ENCODE assay signal across 20 cellular contexts in genomic region chr20:33450867-33451266, GRCh38. TPM values are rescaled to one million over a fixed set of nuclear protein-coding genes. Genes with fewer than 3 reads are reported as not detected.
DNase-seq lines count a peak whose midpoint lies in the region; ATAC-seq, FAIRE-seq and TF ChIP-seq lines count a peak whose summit lies in the region.
"Had no signal": no experiment of that assay in that cellular context is flagged by ENCODE, and none has a peak within 500 bp of the region (broad histone marks: within the 10 kb centered on the region; RNA-seq: fewer than 3 reads in every experiment).

No MANE protein-coding gene starts in this region.

- BruUV-seq in HepG2 (replicated peaks; lab: Mats Ljungman, UMichigan) = no TSS peak

- H4K20me1 ChIP-seq in astrocyte (ENCODE audit: insufficient read depth, low read length) (no peaks in the 10 kb centered on the region), HepG2 (ENCODE audit: insufficient read depth, low read length) (no peaks in the 10 kb centered on the region)

- H3K79me2 ChIP-seq in astrocyte (ENCODE audit: insufficient read depth, low read length) (no peaks in the 10 kb centered on the region), HepG2 (ENCODE audit: insufficient read depth, low read length) (no peaks in the 10 kb centered on the region)

- no peak for TF ChIP-seq RAD21 in HepG2 (CRISPR knock-in tag; IDR thresholded peaks at IDR 0.05)

- intact Hi-C loops in HepG2 (cut with micrococcal nuclease; ENCODE audit: unreplicated experiment) (no loop called here), sigmoid colon (cut with DNase I) (no loop called here)

- no peak overlapping the region for H3K9ac ChIP-seq in astrocyte (ENCODE audit: low read length)
- H3K9ac ChIP-seq in HepG2 (ENCODE audit: insufficient read depth, low read depth, low read length) = no peak overlapping the region

- no peaks in the 10 kb centered on the region for H3K27me3 ChIP-seq in astrocyte (ENCODE audit: insufficient read depth, low read length)
- peaks cover 1 to 9% of the 10 kb centered on the region in 2 experiments; a peak in 3 of 5 replicates for H3K27me3 ChIP-seq in HepG2 (ENCODE audit: control insufficient read depth in 1 of 2, insufficient read depth in 2 of 2, low read length in 2 of 2)
- no peaks in the 10 kb centered on the region for H3K27me3 ChIP-seq in sigmoid colon
- H3K27me3 ChIP-seq: uterus had no signal

- no peak overlapping the region for H3K4me2 ChIP-seq in astrocyte (ENCODE audit: low read length)
- H3K4me2 ChIP-seq in HepG2 (ENCODE audit: low read depth, low read length) = no peak overlapping the region

- ATAC-seq in HepG2 = peak; percentile 41
- ATAC-seq: natural killer cell treated with Interleukin-12 subunit alpha and Interleukin-12 subunit beta and Interleukin-15 and Interleukin-18, amount 100 ng/mL, for 72 hours; stimulated activated naive CD8-positive, alpha-beta T cell treated with anti-CD3 and anti-CD28 coated beads, Interleukin-15, Interleukin-2, amounts not matched to agents 100 U/mL and 50 U/mL, for 24 hours had no signal

- H3K4me1 Mint-ChIP-seq in astrocyte (ENCODE audit: low read depth, unreplicated experiment) = no peaks in the 10 kb centered on the region

- H3K4me3 ChIP-seq in astrocyte (ENCODE audit: insufficient read depth, low read depth, low read length) (no peak overlapping the region), HepG2 (replicated peaks in 1 of 3; ENCODE audit: insufficient read depth in 1 of 3, low read depth in 2 of 3, low read length in 3 of 3) (no peak overlapping the region), sigmoid colon (no peak overlapping the region)
- H3K4me3 ChIP-seq: uterus had no signal

- H3K4me3 Mint-ChIP-seq in astrocyte (ENCODE audit: unreplicated experiment) = no peak overlapping the region
- H3K4me3 Mint-ChIP-seq: memory B cell; natural killer cell treated with Interleukin-12 subunit alpha and Interleukin-12 subunit beta and Interleukin-15 and Interleukin-18, amount 100 ng/mL, for 72 hours had no signal

- H3K27ac ChIP-seq in C4-2B (peak overlapping the region; percentile 8), astrocyte (ENCODE audit: low read depth, low read length) (no peak overlapping the region), HepG2 (ENCODE audit: extremely low read length, insufficient read depth, low read length) (no peak overlapping the region), sigmoid colon (no peak overlapping the region)
- H3K27ac ChIP-seq: uterus had no signal

- 23% methylated on average over 4 of the region's 4 CpGs for WGBS in HepG2 (ENCODE audit: low lambda C conversion rate)
- WGBS in sigmoid colon, 2 donors = 54 to 73% methylated on average over 4 of the region's 4 CpGs

- CTCF ChIA-PET in HepG2 (lab: Yijun Ruan, JAX; ENCODE audit: low intra/inter-chr PET ratio, low total read pairs) = no interaction called here

- POLR2A ChIA-PET in HepG2 (lab: Yijun Ruan, JAX) = no interaction called here

- peaks cover 2% of the 10 kb centered on the region for H3K36me3 Mint-ChIP-seq in astrocyte (ENCODE audit: low read depth, unreplicated experiment)
- H3K36me3 Mint-ChIP-seq: natural killer cell treated with Interleukin-12 subunit alpha and Interleukin-12 subunit beta and Interleukin-15 and Interleukin-18, amount 100 ng/mL, for 72 hours had no signal

- in situ Hi-C loops in HepG2 (cut with HindIII; ENCODE audit: extremely low pct_ligation_motif_present, low pct_unique_long_range_greater_than_20kb) = no loop called here

- TF ChIP-seq POLR2A in HepG2 (IDR thresholded peaks at IDR 0.05; ENCODE audit: insufficient read depth in 1 of 2, low read depth in 2 of 2, low read length in 2 of 2) (no peak), sigmoid colon (IDR thresholded peaks at IDR 0.05) (no peak)

- TF ChIP-seq EP300 in HepG2 (IDR thresholded peaks at IDR 0.05; ENCODE audit: low read depth in 2 of 2, low read length in 2 of 2) (no peak), HepG2 (CRISPR knock-in tag; IDR thresholded peaks at IDR 0.05; ENCODE audit: borderline replicate concordance) (no peak), sigmoid colon (IDR thresholded peaks at IDR 0.05) (no peak)

- peaks cover 4% of the 10 kb centered on the region for H3K27me3 Mint-ChIP-seq in astrocyte (ENCODE audit: low read depth, unreplicated experiment)
- H3K27me3 Mint-ChIP-seq: memory B cell had no signal

- no peaks in the 10 kb centered on the region for H3K9me3 ChIP-seq in astrocyte (ENCODE audit: insufficient read depth, low read depth, low read length)
- H3K9me3 ChIP-seq in HepG2 (ENCODE audit: low read length) = no peaks in the 10 kb centered on the region
- H3K9me3 ChIP-seq in sigmoid colon = no peaks in the 10 kb centered on the region
- H3K9me3 ChIP-seq: uterus had no signal

- no peak for TF ChIP-seq CTCF in C4-2B (conservative IDR thresholded peaks at IDR 0.05)
- TF ChIP-seq CTCF in astrocyte (IDR thresholded peaks at IDR 0.05; ENCODE audit: insufficient read depth, low read depth, low read length) = no peak
- no peak for TF ChIP-seq CTCF in HepG2 (CRISPR knock-in tag; IDR thresholded peaks at IDR 0.05)
- TF ChIP-seq CTCF in sigmoid colon (IDR thresholded peaks at IDR 0.05) = no peak

- no peak overlapping the region for H2AFZ ChIP-seq in astrocyte (ENCODE audit: low read depth, low read length)
- no peak overlapping the region for H2AFZ ChIP-seq in HepG2 (ENCODE audit: low read length)

- DNase-seq in HT-29 (ENCODE audit: low spot score) (peak; percentile 38), astrocyte (ENCODE audit: low read depth) (peak; percentile 61), HepG2 (ENCODE audit: low spot score) (no peak), sigmoid colon (no peak), LoVo (ENCODE audit: low spot score) (no peak), retina (no peak)
- no peak for DNase-seq in activated CD4-positive, alpha-beta T cell treated with anti-CD3 and anti-CD28 coated beads, Interleukin-2, amount 50 U/mL, for 1 hour
- DNase-seq: activated gamma-delta T cell; cortex of kidney; KG1; NCI-H1417 treated with DMSO at 0.1 percent for 48 hours; SHP77 treated with DMSO at 0.1 percent for 48 hours; stimulated activated CD4-positive, alpha-beta T cell treated with anti-CD3 and anti-CD28 coated beads, Interleukin-12 subunit alpha, Interleukin-12 subunit beta, amount 100 ng/mL, for 4 hours; stimulated activated naive CD8-positive, alpha-beta T cell treated with anti-CD3 and anti-CD28 coated beads, Interleukin-15, Interleukin-2, amounts not matched to agents 100 U/mL and 50 U/mL, for 24 hours; T-helper 2 cell; uterus had no signal

- H3K36me3 ChIP-seq in astrocyte (ENCODE audit: insufficient read depth, low read length) (no peaks in the 10 kb centered on the region), HepG2 (replicated peaks in 1 of 2; ENCODE audit: control insufficient read depth in 1 of 2, insufficient read depth in 2 of 2, low read length in 2 of 2) (no peaks in the 10 kb centered on the region), sigmoid colon (no peaks in the 10 kb centered on the region)
- H3K36me3 ChIP-seq: uterus had no signal

- no peak overlapping the region for H3K27ac Mint-ChIP-seq in astrocyte (ENCODE audit: unreplicated experiment)
- H3K27ac Mint-ChIP-seq: memory B cell; natural killer cell treated with Interleukin-12 subunit alpha and Interleukin-12 subunit beta and Interleukin-15 and Interleukin-18, amount 100 ng/mL, for 72 hours; progenitor cell of endocrine pancreas had no signal

- FAIRE-seq in astrocyte (lab: Jason Lieb, UNC) (no peak), HepG2 (lab: Jason Lieb, UNC) (no peak)

- no peaks in the 10 kb centered on the region for H3K9me3 Mint-ChIP-seq in astrocyte (ENCODE audit: unreplicated experiment)
- H3K9me3 Mint-ChIP-seq: natural killer cell treated with Interleukin-12 subunit alpha and Interleukin-12 subunit beta and Interleukin-15 and Interleukin-18, amount 100 ng/mL, for 72 hours had no signal

- H3K4me1 ChIP-seq in astrocyte (ENCODE audit: insufficient read depth, low read length) (no peaks in the 10 kb centered on the region), HepG2 (ENCODE audit: insufficient read depth, low read length) (0 out of 2 replicates have a peak, but pooled peaks cover 9% of the 10 kb centered on the region), sigmoid colon (no peaks in the 10 kb centered on the region)
- H3K4me1 ChIP-seq: uterus had no signal

RNA-seq across cellular contexts. Expression of gene SNTA1, which starts 7.3 kb away (rescaled TPM):
- total RNA-seq in HT-29 (2014; rRNA removed; shearing (Covaris generic)) = 0.42 and 1.2 TPM in 2 replicates
- total RNA-seq in astrocyte (7.1 and 9.6 TPM in 2 replicates), HepG2 (2016; rRNA removed; fragmentation: Illumina TruSeq; extraction: Trizol) (14.8 and 16.4 TPM in 2 replicates), sigmoid colon (10 to 100 TPM; 29.3 to 42.7 (median 33.4) TPM)
- total RNA-seq in HepG2 (2016; cell fraction: cytosol; rRNA removed; fragmentation: Illumina TruSeq; extraction: Trizol; ENCODE audit: low read depth) = 21.1 and 21.6 TPM in 2 replicates
- 13.2 and 16.1 TPM in 2 replicates for total RNA-seq in HepG2 (2016; cell fraction: insoluble cytoplasmic fraction; rRNA removed; fragmentation: Illumina TruSeq; extraction: Trizol)
- total RNA-seq in HepG2 (2016; cell fraction: membrane; rRNA removed; fragmentation: Illumina TruSeq; extraction: Trizol) = 33.7 and 34.5 TPM in 2 replicates
- total RNA-seq in HepG2 (2016; cell fraction: nucleus; rRNA removed; fragmentation: Illumina TruSeq; extraction: Trizol) = 7.4 and 8.0 TPM in 2 replicates
- polyA plus RNA-seq in HepG2 (2011; rRNA removed) (18.3 and 21.2 TPM in 2 replicates), sigmoid colon (1 to 10 TPM; 5.8 to 7.8 (median 6.1) TPM)
- 18.9 and 24.9 TPM in 2 replicates for polyA plus RNA-seq in HepG2 (2011; cell fraction: cytosol; rRNA removed)
- polyA plus RNA-seq in HepG2 (2011; cell fraction: nucleus; rRNA removed) = 15.4 and 17.2 TPM in 2 replicates
- polyA plus RNA-seq in HepG2 (2012) = 9.0 and 11.0 TPM in 2 replicates
- polyA plus RNA-seq in HepG2 (2016; cell fraction: cytosol; fragmentation: Illumina TruSeq; extraction: Trizol; ENCODE audit: low read depth) = 26.2 and 27.1 TPM in 2 replicates
- 14.6 and 16.1 TPM in 2 replicates for polyA plus RNA-seq in HepG2 (2016; cell fraction: insoluble cytoplasmic fraction; fragmentation: Illumina TruSeq; extraction: Trizol; ENCODE audit: low read depth)
- polyA plus RNA-seq in HepG2 (2016; cell fraction: membrane; fragmentation: Illumina TruSeq; extraction: Trizol; ENCODE audit: low read depth) = 32.9 and 35.0 TPM in 2 replicates
- 13.5 and 15.1 TPM in 2 replicates for polyA plus RNA-seq in HepG2 (2016; cell fraction: nucleus; fragmentation: Illumina TruSeq; extraction: Trizol; ENCODE audit: insufficient read depth, low read depth)
- polyA minus RNA-seq in HepG2 (2011; rRNA and poly(A)+ RNA removed; ENCODE audit: low replicate concordance) = 11.3 and 23.6 TPM in 2 replicates
- polyA minus RNA-seq in HepG2 (2011; cell fraction: cytosol; rRNA and poly(A)+ RNA removed) = 10.6 and 10.7 TPM in 2 replicates
- 3.6 and 4.5 TPM in 2 replicates for polyA minus RNA-seq in HepG2 (2011; cell fraction: nucleus; rRNA and poly(A)+ RNA removed)

RNA-seq across cellular contexts. Expression of gene CBFA2T2, which starts 39.0 kb away (rescaled TPM):
- 9.6 and 10.2 TPM in 2 replicates for total RNA-seq in HT-29 (2014; rRNA removed; shearing (Covaris generic))
- total RNA-seq in astrocyte (12.2 and 14.6 TPM in 2 replicates), HepG2 (2016; rRNA removed; fragmentation: Illumina TruSeq; extraction: Trizol) (6.3 and 7.3 TPM in 2 replicates), sigmoid colon (10 to 100 TPM; 17.1 to 26.0 (median 20.9) TPM)
- 25.1 and 25.7 TPM in 2 replicates for total RNA-seq in HepG2 (2016; cell fraction: cytosol; rRNA removed; fragmentation: Illumina TruSeq; extraction: Trizol; ENCODE audit: low read depth)
- total RNA-seq in HepG2 (2016; cell fraction: insoluble cytoplasmic fraction; rRNA removed; fragmentation: Illumina TruSeq; extraction: Trizol) = 6.0 and 6.8 TPM in 2 replicates
- 9.8 and 12.2 TPM in 2 replicates for total RNA-seq in HepG2 (2016; cell fraction: membrane; rRNA removed; fragmentation: Illumina TruSeq; extraction: Trizol)
- 7.8 and 8.4 TPM in 2 replicates for total RNA-seq in HepG2 (2016; cell fraction: nucleus; rRNA removed; fragmentation: Illumina TruSeq; extraction: Trizol)
- polyA plus RNA-seq in HepG2 (2011; rRNA removed) (20.8 and 21.2 TPM in 2 replicates), sigmoid colon (10 to 100 TPM in 1 of 3 donors, 1 to 10 TPM in 2; 5.4 to 12.7 (median 6.5) TPM)
- 13.2 and 14.1 TPM in 2 replicates for polyA plus RNA-seq in HepG2 (2011; cell fraction: cytosol; rRNA removed)
- 31.7 and 33.2 TPM in 2 replicates for polyA plus RNA-seq in HepG2 (2011; cell fraction: nucleus; rRNA removed)
- polyA plus RNA-seq in HepG2 (2012) = 10.5 and 11.1 TPM in 2 replicates
- polyA plus RNA-seq in HepG2 (2016; cell fraction: cytosol; fragmentation: Illumina TruSeq; extraction: Trizol; ENCODE audit: low read depth) = 1.3 and 2.1 TPM in 2 replicates
- polyA plus RNA-seq in HepG2 (2016; cell fraction: insoluble cytoplasmic fraction; fragmentation: Illumina TruSeq; extraction: Trizol; ENCODE audit: low read depth) = 8.7 and 11.6 TPM in 2 replicates
- polyA plus RNA-seq in HepG2 (2016; cell fraction: membrane; fragmentation: Illumina TruSeq; extraction: Trizol; ENCODE audit: low read depth) = 4.1 and 4.7 TPM in 2 replicates
- 20.8 and 24.2 TPM in 2 replicates for polyA plus RNA-seq in HepG2 (2016; cell fraction: nucleus; fragmentation: Illumina TruSeq; extraction: Trizol; ENCODE audit: insufficient read depth, low read depth)
- 20.8 and 48.6 TPM in 2 replicates for polyA minus RNA-seq in HepG2 (2011; rRNA and poly(A)+ RNA removed; ENCODE audit: low replicate concordance)
- 24.4 TPM in 2 replicates for polyA minus RNA-seq in HepG2 (2011; cell fraction: cytosol; rRNA and poly(A)+ RNA removed)
- 17.0 and 21.1 TPM in 2 replicates for polyA minus RNA-seq in HepG2 (2011; cell fraction: nucleus; rRNA and poly(A)+ RNA removed)

RNA-seq across cellular contexts. Expression of gene CDK5RAP1, which starts 49.5 kb away (rescaled TPM):
- 34.4 and 39.3 TPM in 2 replicates for total RNA-seq in HT-29 (2014; rRNA removed; shearing (Covaris generic))
- total RNA-seq in astrocyte (24.9 and 29.2 TPM in 2 replicates), HepG2 (2016; rRNA removed; fragmentation: Illumina TruSeq; extraction: Trizol) (98.2 and 104 TPM in 2 replicates), sigmoid colon (10 to 100 TPM; 18.4 to 21.3 (median 20.1) TPM)
- 18.5 and 25.5 TPM in 2 replicates for total RNA-seq in HepG2 (2016; cell fraction: cytosol; rRNA removed; fragmentation: Illumina TruSeq; extraction: Trizol; ENCODE audit: low read depth)
- 93.5 and 105 TPM in 2 replicates for total RNA-seq in HepG2 (2016; cell fraction: insoluble cytoplasmic fraction; rRNA removed; fragmentation: Illumina TruSeq; extraction: Trizol)
- 26.4 and 27.7 TPM in 2 replicates for total RNA-seq in HepG2 (2016; cell fraction: membrane; rRNA removed; fragmentation: Illumina TruSeq; extraction: Trizol)
- 58.6 and 74.7 TPM in 2 replicates for total RNA-seq in HepG2 (2016; cell fraction: nucleus; rRNA removed; fragmentation: Illumina TruSeq; extraction: Trizol)
- polyA plus RNA-seq in HepG2 (2011; rRNA removed) (52.9 and 53.6 TPM in 2 replicates), sigmoid colon (10 to 100 TPM; 12.0 to 30.0 (median 21.3) TPM)
- 47.3 and 49.4 TPM in 2 replicates for polyA plus RNA-seq in HepG2 (2011; cell fraction: cytosol; rRNA removed)
- polyA plus RNA-seq in HepG2 (2011; cell fraction: nucleus; rRNA removed) = 76.2 and 82.6 TPM in 2 replicates
- polyA plus RNA-seq in HepG2 (2012) = 44.4 and 51.1 TPM in 2 replicates
- 10.1 and 10.8 TPM in 2 replicates for polyA plus RNA-seq in HepG2 (2016; cell fraction: cytosol; fragmentation: Illumina TruSeq; extraction: Trizol; ENCODE audit: low read depth)
- 79.4 and 80.6 TPM in 2 replicates for polyA plus RNA-seq in HepG2 (2016; cell fraction: insoluble cytoplasmic fraction; fragmentation: Illumina TruSeq; extraction: Trizol; ENCODE audit: low read depth)
- polyA plus RNA-seq in HepG2 (2016; cell fraction: membrane; fragmentation: Illumina TruSeq; extraction: Trizol; ENCODE audit: low read depth) = 13.2 and 15.4 TPM in 2 replicates
- polyA plus RNA-seq in HepG2 (2016; cell fraction: nucleus; fragmentation: Illumina TruSeq; extraction: Trizol; ENCODE audit: insufficient read depth, low read depth) = 158 TPM in 2 replicates
- 54.6 and 84.0 TPM in 2 replicates for polyA minus RNA-seq in HepG2 (2011; rRNA and poly(A)+ RNA removed; ENCODE audit: low replicate concordance)
- 22.6 and 31.7 TPM in 2 replicates for polyA minus RNA-seq in HepG2 (2011; cell fraction: cytosol; rRNA and poly(A)+ RNA removed)
- 50.5 and 51.2 TPM in 2 replicates for polyA minus RNA-seq in HepG2 (2011; cell fraction: nucleus; rRNA and poly(A)+ RNA removed)

Comparison
In these comparisons a context has a peak if more than half of its experiments do, and no peak if none do; other contexts are left out.
1. DNase-seq: peak in HT-29 (single experiment) and astrocyte (single experiment); none in HepG2 (single experiment), sigmoid colon (single experiment), LoVo (single experiment), activated CD4-positive, alpha-beta T cell treated with anti-CD3 and anti-CD28 coated beads, Interleukin-2, amount 50 U/mL, for 1 hour (single experiment) and retina (single experiment).